Comparison of ENCODE assay signal across 12 cellular contexts in the genomic region with DNA sequence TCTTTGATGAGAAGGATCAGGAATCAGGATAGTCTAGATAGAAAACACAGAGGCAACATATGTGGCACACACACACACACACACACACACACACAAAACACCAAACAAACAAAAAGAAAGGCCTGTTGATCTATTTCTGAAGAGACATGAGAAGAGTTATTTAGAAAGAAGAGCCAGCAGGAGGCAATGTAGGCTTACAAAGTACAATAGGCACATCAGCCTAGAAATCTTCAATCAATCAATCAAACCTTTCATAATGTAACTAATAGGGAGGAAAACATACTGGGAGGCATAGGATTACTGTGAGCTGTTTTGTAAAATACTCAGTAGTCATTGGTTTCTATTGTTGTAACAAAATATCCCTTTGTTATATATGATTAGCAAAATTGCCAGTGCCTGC. TPM values are rescaled to one million over a fixed set of nuclear protein-coding genes. Genes with fewer than 3 reads are reported as not detected.
A peak's percentile ranks its signal among the peaks of the same experiment; 100 is the strongest.
DNase-seq lines count a peak whose midpoint lies in the region; ATAC-seq, FAIRE-seq and TF ChIP-seq lines count a peak whose summit lies in the region.
"Had no signal": no experiment of that assay in that cellular context is flagged by ENCODE, and none has a peak within 500 bp of the region (broad histone marks: within the 10 kb centered on the region; RNA-seq: fewer than 3 reads in every experiment).

No MANE protein-coding gene starts in this region.

- DNase-seq in GM13977 (ENCODE audit: low spot score) (no peak), PC-9 (no peak), foreskin keratinocyte (no peak), SW480 (ENCODE audit: low spot score) (no peak), NCI-H2171 treated with DMSO at 0.1 percent for 48 hours (lab: John Stamatoyannopoulos, UW) (no peak), kidney (no peak)
- DNase-seq: esophagus squamous epithelium, KBM-7, NCI-H146 had no signal

- H3K27ac ChIP-seq in 22Rv1 = no peak overlapping the region
- H3K27ac ChIP-seq in PC-9 = no peak overlapping the region
- no peak overlapping the region for H3K27ac ChIP-seq in foreskin keratinocyte
- no peak overlapping the region for H3K27ac ChIP-seq in kidney (ENCODE audit: low read depth in 2 of 2, low read length in 2 of 2)
- H3K27ac ChIP-seq: esophagus squamous epithelium had no signal

- TF ChIP-seq CTCF in 22Rv1 (IDR thresholded peaks at IDR 0.05) = peak; percentile 61
- peak; percentile 29 for TF ChIP-seq CTCF in GM13977 (IDR thresholded peaks at IDR 0.05; ENCODE audit: extremely low read depth, insufficient read depth, missing control alignments)
- TF ChIP-seq CTCF in PC-9 (conservative IDR thresholded peaks at IDR 0.05) = peak; percentile 26; the same call in 1 of the 2 replicates
- peak; percentile 54 for TF ChIP-seq CTCF in foreskin keratinocyte (conservative IDR thresholded peaks at IDR 0.05)
- no peak for TF ChIP-seq CTCF in kidney (IDR thresholded peaks at IDR 0.05; ENCODE audit: borderline replicate concordance, extremely low read depth, insufficient read depth)

- intact Hi-C loops in PC-9 (cut with micrococcal nuclease; ENCODE audit: unreplicated experiment) (no loop called here), kidney (cut with DNase I) (no loop called here)

- H4K20me1 ChIP-seq in PC-9 (ENCODE audit: insufficient read depth) = no peaks in the 10 kb centered on the region

- H3K4me2 ChIP-seq in PC-9 = no peak overlapping the region

- H3K4me1 ChIP-seq in PC-9 (replicated peaks; ENCODE audit: insufficient read depth) (no peaks in the 10 kb centered on the region), foreskin keratinocyte (no peaks in the 10 kb centered on the region), kidney (ENCODE audit: control insufficient read depth in 1 of 2, insufficient read depth in 1 of 2, low read depth in 1 of 2, low read length in 2 of 2) (no peaks in the 10 kb centered on the region)
- H3K4me1 ChIP-seq: esophagus squamous epithelium had no signal

- H3K36me3 ChIP-seq in PC-9 (ENCODE audit: low read depth) (no peaks in the 10 kb centered on the region), kidney (ENCODE audit: control insufficient read depth in 1 of 2, insufficient read depth in 2 of 2, low read length in 2 of 2) (no peaks in the 10 kb centered on the region)
- H3K36me3 ChIP-seq: esophagus squamous epithelium had no signal

- in situ Hi-C loops in GM13977 (cut with MboI; ENCODE audit: low pct_unique_long_range_greater_than_20kb, low sequenced_read_pairs, unreplicated experiment) = loop anchor here (10.0 to 25.0 kb wide), 2 partner anchors 422 to 649 kb away; no protein-coding TSS in a partner anchor

- H3K27me3 ChIP-seq in PC-9 (ENCODE audit: insufficient read depth, low read depth) (no peaks in the 10 kb centered on the region), foreskin keratinocyte (no peaks in the 10 kb centered on the region)
- H3K27me3 ChIP-seq: esophagus squamous epithelium had no signal

- POLR2A ChIA-PET in PC-9 (lab: Charles Lee; ENCODE audit: unreplicated experiment) = no interaction called here

- no peak overlapping the region for H3K9ac ChIP-seq in kidney (ENCODE audit: low read length in 2 of 2)

- H3K9me3 ChIP-seq in PC-9 (ENCODE audit: insufficient read depth, low read depth) (no peaks in the 10 kb centered on the region), kidney (ENCODE audit: control insufficient read depth in 1 of 2, low read length in 2 of 2) (no peaks in the 10 kb centered on the region)
- H3K9me3 ChIP-seq: esophagus squamous epithelium had no signal

- no peak overlapping the region for H3K4me3 ChIP-seq in PC-9
- H3K4me3 ChIP-seq in kidney (ENCODE audit: low read length in 2 of 2) = no peak overlapping the region
- H3K4me3 ChIP-seq: esophagus squamous epithelium, lung had no signal

- no peak overlapping the region for H2AFZ ChIP-seq in PC-9

- ATAC-seq in foreskin keratinocyte (no peak), HG02798 (IDR thresholded peaks at IDR 0.05; ENCODE audit: poor library complexity, unreplicated experiment) (no peak)

- H3F3A ChIP-seq in PC-9 (ENCODE audit: insufficient read depth, low read depth) = no peaks in the 10 kb centered on the region

- FAIRE-seq in kidney (lab: Jason Lieb, UNC) = no peak

- CTCF ChIA-PET in PC-9 (lab: Charles Lee) = interaction anchor here (0.7 kb wide), 1 partner anchor 767 kb away, joined by 4 read pairs; no protein-coding TSS in a partner anchor

- no peaks in the 10 kb centered on the region for H3K9me2 ChIP-seq in PC-9 (ENCODE audit: insufficient read depth)

- no TSS peak for BruUV-seq in PC-9 (replicated peaks; lab: Mats Ljungman, UMichigan)

- H3K79me2 ChIP-seq in PC-9 (ENCODE audit: low read depth) = no peaks in the 10 kb centered on the region

RNA-seq across cellular contexts. Expression of a gene that starts 47.3 kb away (rescaled TPM):
- total RNA-seq in PC-9 (2021) (210 and 306 TPM in 2 replicates), foreskin keratinocyte (115 and 130 TPM in 2 replicates), kidney (108 TPM)
- polyA plus RNA-seq in foreskin keratinocyte (53.6 and 55.3 TPM in 2 replicates), kidney (ENCODE audit: insufficient read depth, low read depth, low replicate concordance) (21.5 TPM)
